1 cellular context compared by ENCODE assay signal in genomic region chr14:67392728-67393314, GRCh38.
TF ChIP-seq lines count a peak whose summit lies in the region.

No MANE protein-coding gene starts in this region.

TF ChIP-seq in liver, 16 proteins besides CTCF, POLR2A, EP300 and RAD21 (continued from another document):
- TF ChIP-seq REST (IDR thresholded peaks at IDR 0.05) (no peak), FOXA1 (IDR thresholded peaks at IDR 0.05) (no peak), HNF4A (conservative IDR thresholded peaks at IDR 0.05) (peak; percentile 91 to 93), TAF1 (conservative IDR thresholded peaks at IDR 0.05) (no peak), ATF3 (IDR thresholded peaks at IDR 0.05) (no peak), JUND (IDR thresholded peaks at IDR 0.05) (peak; percentile 37 to 50), YY1 (IDR thresholded peaks at IDR 0.05) (peak; percentile 77), RXRA (IDR thresholded peaks at IDR 0.05) (peak; percentile 98)
TF ChIP-seq in liver: peak in this region for 11.
